1 cellular context compared by ENCODE assay signal in the genomic region with DNA sequence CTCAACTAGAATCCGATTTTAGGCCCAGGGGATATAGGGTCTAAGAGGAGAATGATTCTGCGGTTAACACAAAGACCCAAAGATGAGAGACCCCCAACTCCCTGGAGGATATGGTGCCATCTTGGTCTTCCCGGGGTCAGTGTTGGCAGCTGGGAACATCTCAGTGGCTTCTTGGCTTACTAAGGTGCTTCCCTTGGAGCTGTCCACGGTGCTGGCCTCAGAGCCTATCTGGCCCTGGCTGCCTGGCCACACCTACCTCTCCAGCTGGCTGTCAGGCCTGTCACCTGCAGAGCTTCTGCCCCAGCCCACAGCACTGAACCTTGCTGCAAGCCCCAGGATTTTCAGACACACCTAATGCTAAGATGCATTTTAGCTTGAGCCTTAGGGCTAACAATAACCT.
TF ChIP-seq lines count a peak whose summit lies in the region.

No MANE protein-coding gene starts in this region.

TF ChIP-seq in K562, 482 proteins besides CTCF, POLR2A, EP300 and RAD21 (continued from another document and continues in another):
- no peak for TF ChIP-seq POLR3A (IDR thresholded peaks at IDR 0.05; ENCODE audit: borderline replicate concordance, extremely low read depth, insufficient read depth, insufficient read length)
- no peak for TF ChIP-seq NR3C1 (CRISPR knock-in tag; IDR thresholded peaks at IDR 0.05)
- TF ChIP-seq, protein P1, sequence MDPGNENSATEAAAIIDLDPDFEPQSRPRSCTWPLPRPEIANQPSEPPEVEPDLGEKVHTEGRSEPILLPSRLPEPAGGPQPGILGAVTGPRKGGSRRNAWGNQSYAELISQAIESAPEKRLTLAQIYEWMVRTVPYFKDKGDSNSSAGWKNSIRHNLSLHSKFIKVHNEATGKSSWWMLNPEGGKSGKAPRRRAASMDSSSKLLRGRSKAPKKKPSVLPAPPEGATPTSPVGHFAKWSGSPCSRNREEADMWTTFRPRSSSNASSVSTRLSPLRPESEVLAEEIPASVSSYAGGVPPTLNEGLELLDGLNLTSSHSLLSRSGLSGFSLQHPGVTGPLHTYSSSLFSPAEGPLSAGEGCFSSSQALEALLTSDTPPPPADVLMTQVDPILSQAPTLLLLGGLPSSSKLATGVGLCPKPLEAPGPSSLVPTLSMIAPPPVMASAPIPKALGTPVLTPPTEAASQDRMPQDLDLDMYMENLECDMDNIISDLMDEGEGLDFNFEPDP (CRISPR knock-in tag; IDR thresholded peaks at IDR 0.05), result no peak
- TF ChIP-seq WHSC1 (IDR thresholded peaks at IDR 0.05; ENCODE audit: low read length), result no peak
- TF ChIP-seq, protein P2, sequence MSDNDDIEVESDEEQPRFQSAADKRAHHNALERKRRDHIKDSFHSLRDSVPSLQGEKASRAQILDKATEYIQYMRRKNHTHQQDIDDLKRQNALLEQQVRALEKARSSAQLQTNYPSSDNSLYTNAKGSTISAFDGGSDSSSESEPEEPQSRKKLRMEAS (CRISPR knock-in tag; IDR thresholded peaks at IDR 0.05), result no peak
- TF ChIP-seq TAF1 (IDR thresholded peaks at IDR 0.05; ENCODE audit: control insufficient read depth, extremely low read depth, insufficient read depth, low read length, severe bottlenecking), result no peak
- TF ChIP-seq CBFA2T2 (conservative IDR thresholded peaks at IDR 0.05), result no peak
- TF ChIP-seq, protein P3, sequence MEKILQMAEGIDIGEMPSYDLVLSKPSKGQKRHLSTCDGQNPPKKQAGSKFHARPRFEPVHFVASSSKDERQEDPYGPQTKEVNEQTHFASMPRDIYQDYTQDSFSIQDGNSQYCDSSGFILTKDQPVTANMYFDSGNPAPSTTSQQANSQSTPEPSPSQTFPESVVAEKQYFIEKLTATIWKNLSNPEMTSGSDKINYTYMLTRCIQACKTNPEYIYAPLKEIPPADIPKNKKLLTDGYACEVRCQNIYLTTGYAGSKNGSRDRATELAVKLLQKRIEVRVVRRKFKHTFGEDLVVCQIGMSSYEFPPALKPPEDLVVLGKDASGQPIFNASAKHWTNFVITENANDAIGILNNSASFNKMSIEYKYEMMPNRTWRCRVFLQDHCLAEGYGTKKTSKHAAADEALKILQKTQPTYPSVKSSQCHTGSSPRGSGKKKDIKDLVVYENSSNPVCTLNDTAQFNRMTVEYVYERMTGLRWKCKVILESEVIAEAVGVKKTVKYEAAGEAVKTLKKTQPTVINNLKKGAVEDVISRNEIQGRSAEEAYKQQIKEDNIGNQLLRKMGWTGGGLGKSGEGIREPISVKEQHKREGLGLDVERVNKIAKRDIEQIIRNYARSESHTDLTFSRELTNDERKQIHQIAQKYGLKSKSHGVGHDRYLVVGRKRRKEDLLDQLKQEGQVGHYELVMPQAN (IDR thresholded peaks at IDR 0.05; ENCODE audit: borderline replicate concordance), result no peak
- TF ChIP-seq SIX5 (IDR thresholded peaks at IDR 0.05; ENCODE audit: borderline replicate concordance in 1 of 2, insufficient read depth in 1 of 2, low read depth in 1 of 2, low read length in 2 of 2), result no peak
- TF ChIP-seq CBFA2T3 (IDR thresholded peaks at IDR 0.05), result no peak
- no peak for TF ChIP-seq NR4A1 (CRISPR knock-in tag; IDR thresholded peaks at IDR 0.05)
- TF ChIP-seq NR4A1 (tag; IDR thresholded peaks at IDR 0.05), result peak; percentile 59; the same call in 1 of the 2 replicates
- no peak for TF ChIP-seq LARP7 (IDR thresholded peaks at IDR 0.05)
- TF ChIP-seq TEAD1 (CRISPR knock-in tag; IDR thresholded peaks at IDR 0.05), result peak in 1 of 2 experiments; percentile 36; a peak in 1 of 4 replicates
- TF ChIP-seq, protein P4, sequence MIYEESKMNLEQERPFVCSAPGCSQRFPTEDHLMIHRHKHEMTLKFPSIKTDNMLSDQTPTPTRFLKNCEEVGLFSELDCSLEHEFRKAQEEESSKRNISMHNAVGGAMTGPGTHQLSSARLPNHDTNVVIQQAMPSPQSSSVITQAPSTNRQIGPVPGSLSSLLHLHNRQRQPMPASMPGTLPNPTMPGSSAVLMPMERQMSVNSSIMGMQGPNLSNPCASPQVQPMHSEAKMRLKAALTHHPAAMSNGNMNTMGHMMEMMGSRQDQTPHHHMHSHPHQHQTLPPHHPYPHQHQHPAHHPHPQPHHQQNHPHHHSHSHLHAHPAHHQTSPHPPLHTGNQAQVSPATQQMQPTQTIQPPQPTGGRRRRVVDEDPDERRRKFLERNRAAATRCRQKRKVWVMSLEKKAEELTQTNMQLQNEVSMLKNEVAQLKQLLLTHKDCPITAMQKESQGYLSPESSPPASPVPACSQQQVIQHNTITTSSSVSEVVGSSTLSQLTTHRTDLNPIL (CRISPR knock-in tag; IDR thresholded peaks at IDR 0.05), result no peak
- TF ChIP-seq, protein P5, sequence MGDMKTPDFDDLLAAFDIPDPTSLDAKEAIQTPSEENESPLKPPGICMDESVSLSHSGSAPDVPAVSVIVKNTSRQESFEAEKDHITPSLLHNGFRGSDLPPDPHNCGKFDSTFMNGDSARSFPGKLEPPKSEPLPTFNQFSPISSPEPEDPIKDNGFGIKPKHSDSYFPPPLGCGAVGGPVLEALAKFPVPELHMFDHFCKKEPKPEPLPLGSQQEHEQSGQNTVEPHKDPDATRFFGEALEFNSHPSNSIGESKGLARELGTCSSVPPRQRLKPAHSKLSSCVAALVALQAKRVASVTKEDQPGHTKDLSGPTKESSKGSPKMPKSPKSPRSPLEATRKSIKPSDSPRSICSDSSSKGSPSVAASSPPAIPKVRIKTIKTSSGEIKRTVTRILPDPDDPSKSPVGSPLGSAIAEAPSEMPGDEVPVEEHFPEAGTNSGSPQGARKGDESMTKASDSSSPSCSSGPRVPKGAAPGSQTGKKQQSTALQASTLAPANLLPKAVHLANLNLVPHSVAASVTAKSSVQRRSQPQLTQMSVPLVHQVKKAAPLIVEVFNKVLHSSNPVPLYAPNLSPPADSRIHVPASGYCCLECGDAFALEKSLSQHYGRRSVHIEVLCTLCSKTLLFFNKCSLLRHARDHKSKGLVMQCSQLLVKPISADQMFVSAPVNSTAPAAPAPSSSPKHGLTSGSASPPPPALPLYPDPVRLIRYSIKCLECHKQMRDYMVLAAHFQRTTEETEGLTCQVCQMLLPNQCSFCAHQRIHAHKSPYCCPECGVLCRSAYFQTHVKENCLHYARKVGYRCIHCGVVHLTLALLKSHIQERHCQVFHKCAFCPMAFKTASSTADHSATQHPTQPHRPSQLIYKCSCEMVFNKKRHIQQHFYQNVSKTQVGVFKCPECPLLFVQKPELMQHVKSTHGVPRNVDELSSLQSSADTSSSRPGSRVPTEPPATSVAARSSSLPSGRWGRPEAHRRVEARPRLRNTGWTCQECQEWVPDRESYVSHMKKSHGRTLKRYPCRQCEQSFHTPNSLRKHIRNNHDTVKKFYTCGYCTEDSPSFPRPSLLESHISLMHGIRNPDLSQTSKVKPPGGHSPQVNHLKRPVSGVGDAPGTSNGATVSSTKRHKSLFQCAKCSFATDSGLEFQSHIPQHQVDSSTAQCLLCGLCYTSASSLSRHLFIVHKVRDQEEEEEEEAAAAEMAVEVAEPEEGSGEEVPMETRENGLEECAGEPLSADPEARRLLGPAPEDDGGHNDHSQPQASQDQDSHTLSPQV (IDR thresholded peaks at IDR 0.05), result no peak
- TF ChIP-seq CBX3 (IDR thresholded peaks at IDR 0.05; ENCODE audit: borderline replicate concordance in 1 of 2, low read length in 2 of 2), result peak in 1 of 2 experiments; percentile 15; a peak in 1 of 3 replicates
- TF ChIP-seq, protein P6, sequence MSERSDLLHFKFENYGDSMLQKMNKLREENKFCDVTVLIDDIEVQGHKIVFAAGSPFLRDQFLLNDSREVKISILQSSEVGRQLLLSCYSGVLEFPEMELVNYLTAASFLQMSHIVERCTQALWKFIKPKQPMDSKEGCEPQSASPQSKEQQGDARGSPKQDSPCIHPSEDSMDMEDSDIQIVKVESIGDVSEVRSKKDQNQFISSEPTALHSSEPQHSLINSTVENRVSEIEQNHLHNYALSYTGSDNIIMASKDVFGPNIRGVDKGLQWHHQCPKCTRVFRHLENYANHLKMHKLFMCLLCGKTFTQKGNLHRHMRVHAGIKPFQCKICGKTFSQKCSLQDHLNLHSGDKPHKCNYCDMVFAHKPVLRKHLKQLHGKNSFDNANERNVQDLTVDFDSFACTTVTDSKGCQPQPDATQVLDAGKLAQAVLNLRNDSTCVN (CRISPR knock-in tag; IDR thresholded peaks at IDR 0.05), result no peak
- TF ChIP-seq, protein P7, sequence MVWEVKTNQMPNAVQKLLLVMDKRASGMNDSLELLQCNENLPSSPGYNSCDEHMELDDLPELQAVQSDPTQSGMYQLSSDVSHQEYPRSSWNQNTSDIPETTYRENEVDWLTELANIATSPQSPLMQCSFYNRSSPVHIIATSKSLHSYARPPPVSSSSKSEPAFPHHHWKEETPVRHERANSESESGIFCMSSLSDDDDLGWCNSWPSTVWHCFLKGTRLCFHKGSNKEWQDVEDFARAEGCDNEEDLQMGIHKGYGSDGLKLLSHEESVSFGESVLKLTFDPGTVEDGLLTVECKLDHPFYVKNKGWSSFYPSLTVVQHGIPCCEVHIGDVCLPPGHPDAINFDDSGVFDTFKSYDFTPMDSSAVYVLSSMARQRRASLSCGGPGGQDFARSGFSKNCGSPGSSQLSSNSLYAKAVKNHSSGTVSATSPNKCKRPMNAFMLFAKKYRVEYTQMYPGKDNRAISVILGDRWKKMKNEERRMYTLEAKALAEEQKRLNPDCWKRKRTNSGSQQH (CRISPR knock-in tag; IDR thresholded peaks at IDR 0.05), result no peak
- TF ChIP-seq ZNF717 (CRISPR knock-in tag; IDR thresholded peaks at IDR 0.05), result no peak
- no peak for TF ChIP-seq ASH1L (IDR thresholded peaks at IDR 0.05; ENCODE audit: borderline replicate concordance, low read depth, partially characterized antibody)
- no peak for TF ChIP-seq BACH1 (tag; IDR thresholded peaks at IDR 0.05)
- TF ChIP-seq SRF (CRISPR knock-in tag; IDR thresholded peaks at IDR 0.05), result 0 out of 4 replicates have a peak, but pooled peaks of 1 of the 2 experiments have one; percentile 36
- TF ChIP-seq, protein P8, sequence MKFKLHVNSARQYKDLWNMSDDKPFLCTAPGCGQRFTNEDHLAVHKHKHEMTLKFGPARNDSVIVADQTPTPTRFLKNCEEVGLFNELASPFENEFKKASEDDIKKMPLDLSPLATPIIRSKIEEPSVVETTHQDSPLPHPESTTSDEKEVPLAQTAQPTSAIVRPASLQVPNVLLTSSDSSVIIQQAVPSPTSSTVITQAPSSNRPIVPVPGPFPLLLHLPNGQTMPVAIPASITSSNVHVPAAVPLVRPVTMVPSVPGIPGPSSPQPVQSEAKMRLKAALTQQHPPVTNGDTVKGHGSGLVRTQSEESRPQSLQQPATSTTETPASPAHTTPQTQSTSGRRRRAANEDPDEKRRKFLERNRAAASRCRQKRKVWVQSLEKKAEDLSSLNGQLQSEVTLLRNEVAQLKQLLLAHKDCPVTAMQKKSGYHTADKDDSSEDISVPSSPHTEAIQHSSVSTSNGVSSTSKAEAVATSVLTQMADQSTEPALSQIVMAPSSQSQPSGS (CRISPR knock-in tag; IDR thresholded peaks at IDR 0.05), result no peak
- TF ChIP-seq, protein P9, sequence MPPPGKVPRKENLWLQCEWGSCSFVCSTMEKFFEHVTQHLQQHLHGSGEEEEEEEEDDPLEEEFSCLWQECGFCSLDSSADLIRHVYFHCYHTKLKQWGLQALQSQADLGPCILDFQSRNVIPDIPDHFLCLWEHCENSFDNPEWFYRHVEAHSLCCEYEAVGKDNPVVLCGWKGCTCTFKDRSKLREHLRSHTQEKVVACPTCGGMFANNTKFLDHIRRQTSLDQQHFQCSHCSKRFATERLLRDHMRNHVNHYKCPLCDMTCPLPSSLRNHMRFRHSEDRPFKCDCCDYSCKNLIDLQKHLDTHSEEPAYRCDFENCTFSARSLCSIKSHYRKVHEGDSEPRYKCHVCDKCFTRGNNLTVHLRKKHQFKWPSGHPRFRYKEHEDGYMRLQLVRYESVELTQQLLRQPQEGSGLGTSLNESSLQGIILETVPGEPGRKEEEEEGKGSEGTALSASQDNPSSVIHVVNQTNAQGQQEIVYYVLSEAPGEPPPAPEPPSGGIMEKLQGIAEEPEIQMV (tag; conservative IDR thresholded peaks at IDR 0.05; ENCODE audit: low read depth), result peak; percentile 46; the same call in 1 of the 2 replicates
- no peak for TF ChIP-seq GTF2E2 (tag; IDR thresholded peaks at IDR 0.05)
- TF ChIP-seq, protein P10, sequence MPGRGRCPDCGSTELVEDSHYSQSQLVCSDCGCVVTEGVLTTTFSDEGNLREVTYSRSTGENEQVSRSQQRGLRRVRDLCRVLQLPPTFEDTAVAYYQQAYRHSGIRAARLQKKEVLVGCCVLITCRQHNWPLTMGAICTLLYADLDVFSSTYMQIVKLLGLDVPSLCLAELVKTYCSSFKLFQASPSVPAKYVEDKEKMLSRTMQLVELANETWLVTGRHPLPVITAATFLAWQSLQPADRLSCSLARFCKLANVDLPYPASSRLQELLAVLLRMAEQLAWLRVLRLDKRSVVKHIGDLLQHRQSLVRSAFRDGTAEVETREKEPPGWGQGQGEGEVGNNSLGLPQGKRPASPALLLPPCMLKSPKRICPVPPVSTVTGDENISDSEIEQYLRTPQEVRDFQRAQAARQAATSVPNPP (IDR thresholded peaks at IDR 0.05; ENCODE audit: borderline replicate concordance, insufficient read depth, insufficient read length), result no peak
- TF ChIP-seq SRSF7 (optimal IDR thresholded peaks at IDR 0.05; ENCODE audit: low read depth, low read length), result no peak
- TF ChIP-seq NR2F6 (CRISPR knock-in tag; IDR thresholded peaks at IDR 0.05), result no peak
- no peak for TF ChIP-seq TBP (optimal IDR thresholded peaks at IDR 0.05; ENCODE audit: low read depth, low read length)
- TF ChIP-seq GATA2 (CRISPR knock-in tag; IDR thresholded peaks at IDR 0.05), result no peak
- TF ChIP-seq PCBP2 (IDR thresholded peaks at IDR 0.05; ENCODE audit: low read depth, low read length, poor library complexity, severe bottlenecking), result no peak
- TF ChIP-seq FOXA3 (CRISPR knock-in tag; conservative IDR thresholded peaks at IDR 0.05 in 1 of 2, IDR thresholded peaks at IDR 0.05 in 1 of 2), result no peak
- no peak for TF ChIP-seq MCM7 (IDR thresholded peaks at IDR 0.05)
- TF ChIP-seq HMG20A (CRISPR knock-in tag; conservative IDR thresholded peaks at IDR 0.05), result no peak
- TF ChIP-seq, protein P11, sequence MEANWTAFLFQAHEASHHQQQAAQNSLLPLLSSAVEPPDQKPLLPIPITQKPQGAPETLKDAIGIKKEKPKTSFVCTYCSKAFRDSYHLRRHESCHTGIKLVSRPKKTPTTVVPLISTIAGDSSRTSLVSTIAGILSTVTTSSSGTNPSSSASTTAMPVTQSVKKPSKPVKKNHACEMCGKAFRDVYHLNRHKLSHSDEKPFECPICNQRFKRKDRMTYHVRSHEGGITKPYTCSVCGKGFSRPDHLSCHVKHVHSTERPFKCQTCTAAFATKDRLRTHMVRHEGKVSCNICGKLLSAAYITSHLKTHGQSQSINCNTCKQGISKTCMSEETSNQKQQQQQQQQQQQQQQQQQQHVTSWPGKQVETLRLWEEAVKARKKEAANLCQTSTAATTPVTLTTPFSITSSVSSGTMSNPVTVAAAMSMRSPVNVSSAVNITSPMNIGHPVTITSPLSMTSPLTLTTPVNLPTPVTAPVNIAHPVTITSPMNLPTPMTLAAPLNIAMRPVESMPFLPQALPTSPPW (CRISPR knock-in tag; IDR thresholded peaks at IDR 0.05), result no peak
- no peak for TF ChIP-seq ZNF23 (CRISPR knock-in tag; IDR thresholded peaks at IDR 0.05)
- TF ChIP-seq, protein P12, sequence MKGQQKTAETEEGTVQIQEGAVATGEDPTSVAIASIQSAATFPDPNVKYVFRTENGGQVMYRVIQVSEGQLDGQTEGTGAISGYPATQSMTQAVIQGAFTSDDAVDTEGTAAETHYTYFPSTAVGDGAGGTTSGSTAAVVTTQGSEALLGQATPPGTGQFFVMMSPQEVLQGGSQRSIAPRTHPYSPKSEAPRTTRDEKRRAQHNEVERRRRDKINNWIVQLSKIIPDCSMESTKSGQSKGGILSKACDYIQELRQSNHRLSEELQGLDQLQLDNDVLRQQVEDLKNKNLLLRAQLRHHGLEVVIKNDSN (CRISPR knock-in tag; IDR thresholded peaks at IDR 0.05), result no peak
- TF ChIP-seq TCFL5 (CRISPR knock-in tag; conservative IDR thresholded peaks at IDR 0.05), result no peak
- no peak for TF ChIP-seq FOXM1 (IDR thresholded peaks at IDR 0.05; ENCODE audit: low read depth)
- no peak for TF ChIP-seq FOXM1 (CRISPR knock-in tag; IDR thresholded peaks at IDR 0.05; ENCODE audit: low read depth)
- TF ChIP-seq U2AF1 (optimal IDR thresholded peaks at IDR 0.05; ENCODE audit: low read depth, low read length), result no peak
